Comparison of ENCODE assay signal across 14 cellular contexts in the genomic region with DNA sequence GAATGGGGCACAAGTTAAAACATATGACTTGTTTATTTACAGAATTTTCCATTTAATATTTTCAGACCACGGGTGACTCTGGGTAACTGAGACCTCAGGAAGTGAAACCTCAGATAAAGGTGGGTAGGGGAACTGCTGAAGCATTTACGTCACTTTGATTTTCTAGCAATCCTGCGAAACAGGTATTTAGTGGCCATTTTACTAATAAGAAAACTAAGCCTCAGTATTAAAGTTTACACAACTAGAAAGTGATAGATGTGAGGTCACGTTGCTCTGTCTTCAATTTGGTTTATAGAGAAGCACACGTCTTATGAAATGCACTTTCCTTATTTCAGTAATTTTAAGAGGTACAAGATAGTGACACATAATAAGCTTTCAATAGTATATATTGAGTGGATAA.
DNase-seq lines count a peak whose midpoint lies in the region; ATAC-seq lines count a peak whose summit lies in the region.
"Had no signal": no experiment of that assay in that cellular context is flagged by ENCODE, and none has a peak within 500 bp of the region (broad histone marks: within the 10 kb centered on the region; RNA-seq: fewer than 3 reads in every experiment).

No MANE protein-coding gene starts in this region.

- peaks cover under 1% of the 10 kb centered on the region for H3K36me3 Mint-ChIP-seq in activated CD4-positive, alpha-beta T cell treated with anti-CD3 and anti-CD28 coated beads, Interleukin-2, amount 10 ng/mL, durations not matched to agents 24 days and 14 days (ENCODE audit: low read depth)
- no peaks in the 10 kb centered on the region for H3K36me3 Mint-ChIP-seq in stimulated activated effector memory CD8-positive, alpha-beta T cell treated with anti-CD3 and anti-CD28 coated beads, Interleukin-12 subunit alpha, Interleukin-12 subunit beta, amount 100 ng/mL, for 72 hours

- H3K27me3 Mint-ChIP-seq in activated CD4-positive, alpha-beta T cell treated with anti-CD3 and anti-CD28 coated beads, Interleukin-2, amount 10 ng/mL, durations not matched to agents 24 days and 14 days = no peaks in the 10 kb centered on the region

- H3K4me1 Mint-ChIP-seq in activated CD4-positive, alpha-beta T cell treated with anti-CD3 and anti-CD28 coated beads, Interleukin-2, amount 10 ng/mL, durations not matched to agents 24 days and 14 days = peaks cover 42% of the 10 kb centered on the region
- peaks cover 55% of the 10 kb centered on the region for H3K4me1 Mint-ChIP-seq in stimulated activated effector memory CD8-positive, alpha-beta T cell treated with anti-CD3 and anti-CD28 coated beads, Interleukin-12 subunit alpha, Interleukin-12 subunit beta, amount 100 ng/mL, for 72 hours

- peak overlapping the region; percentile 15 for H3K4me3 Mint-ChIP-seq in activated CD4-positive, alpha-beta T cell treated with anti-CD3 and anti-CD28 coated beads, Interleukin-2, amount 10 ng/mL, durations not matched to agents 24 days and 14 days
- peak overlapping the region; percentile 7 for H3K4me3 Mint-ChIP-seq in stimulated activated effector memory CD8-positive, alpha-beta T cell treated with anti-CD3 and anti-CD28 coated beads, Interleukin-12 subunit alpha, Interleukin-12 subunit beta, amount 100 ng/mL, for 72 hours

- peak overlapping the region; percentile 58 for H3K27ac Mint-ChIP-seq in activated CD4-positive, alpha-beta T cell treated with anti-CD3 and anti-CD28 coated beads, Interleukin-2, amount 10 ng/mL, durations not matched to agents 24 days and 14 days
- peak overlapping the region; percentile 82 for H3K27ac Mint-ChIP-seq in stimulated activated effector memory CD8-positive, alpha-beta T cell treated with anti-CD3 and anti-CD28 coated beads, Interleukin-12 subunit alpha, Interleukin-12 subunit beta, amount 100 ng/mL, for 72 hours

- ATAC-seq in GM19468 (IDR thresholded peaks at IDR 0.05; ENCODE audit: extremely low read depth, unreplicated experiment) (peak; percentile 41), HG03097 (IDR thresholded peaks at IDR 0.05; ENCODE audit: low FRiP score, unreplicated experiment) (peak; percentile 57)
- ATAC-seq in stimulated activated effector memory CD8-positive, alpha-beta T cell treated with anti-CD3 and anti-CD28 coated beads, Interleukin-12 subunit alpha, Interleukin-12 subunit beta, amount 100 ng/mL, for 72 hours = peak; percentile 75
- ATAC-seq: SK-N-SH treated with all-trans-retinoic acid at 6 μM for 48 hours had no signal

- DNase-seq in activated CD4-positive, alpha-beta T cell treated with anti-CD3 and anti-CD28 coated beads, Interleukin-2, amount 10 ng/mL, durations not matched to agents 24 days and 14 days = no peak
- no peak for DNase-seq in activated CD4-positive, alpha-beta T cell treated with anti-CD3 and anti-CD28 coated beads, Interleukin-2, amount 50 U/mL, for 4 hours
- no peak for DNase-seq in stimulated activated effector memory CD8-positive, alpha-beta T cell treated with anti-CD3 and anti-CD28 coated beads, Interleukin-12 subunit alpha, Interleukin-12 subunit beta, amount 100 ng/mL, for 72 hours (ENCODE audit: low spot score in 2 of 2)
- DNase-seq in middle frontal gyrus (ENCODE audit: extremely low spot score, low spot score) (no peak), dermis blood vessel endothelial cell (no peak), GM19238 (ENCODE audit: insufficient read length, low spot score) (no peak)
- DNase-seq: activated effector memory CD4-positive, alpha-beta T cell treated with Interleukin-2 at 50 U/mL for 16 hours; GM23248; mammary epithelial cell; trophoblast cell; WERI-Rb-1 had no signal

- intact Hi-C loops in activated CD4-positive, alpha-beta T cell treated with anti-CD3 and anti-CD28 coated beads, Interleukin-2, amount 10 ng/mL, durations not matched to agents 24 days and 14 days (cut with micrococcal nuclease) = loop anchor here (1.0 to 2.0 kb wide), 3 partner anchors 11 to 53 kb away; no protein-coding TSS in a partner anchor

- no peaks in the 10 kb centered on the region for H3K9me3 Mint-ChIP-seq in activated CD4-positive, alpha-beta T cell treated with anti-CD3 and anti-CD28 coated beads, Interleukin-2, amount 10 ng/mL, durations not matched to agents 24 days and 14 days
- H3K9me3 Mint-ChIP-seq in stimulated activated effector memory CD8-positive, alpha-beta T cell treated with anti-CD3 and anti-CD28 coated beads, Interleukin-12 subunit alpha, Interleukin-12 subunit beta, amount 100 ng/mL, for 72 hours = no peaks in the 10 kb centered on the region
